12 cellular contexts compared by ENCODE assay signal in genomic region chr16:80971814-80972213, GRCh38. TPM values are rescaled to one million over a fixed set of nuclear protein-coding genes. Genes with fewer than 3 reads are reported as not detected.
DNase-seq lines count a peak whose midpoint lies in the region; ATAC-seq and TF ChIP-seq lines count a peak whose summit lies in the region.
"Had no signal": no experiment of that assay in that cellular context is flagged by ENCODE, and none has a peak within 500 bp of the region (broad histone marks: within the 10 kb centered on the region; RNA-seq: fewer than 3 reads in every experiment).

No MANE protein-coding gene starts in this region.

- H3K36me3 Mint-ChIP-seq in activated naive CD8-positive, alpha-beta T cell treated with anti-CD3 and anti-CD28 coated beads, Interleukin-2, amount 50 U/mL, for 24 hours (ENCODE audit: low read depth) = peaks cover 27% of the 10 kb centered on the region
- H3K36me3 Mint-ChIP-seq in activated naive CD8-positive, alpha-beta T cell treated with anti-CD3 and anti-CD28 coated beads for 36 hours = peaks cover 21% of the 10 kb centered on the region
- H3K36me3 Mint-ChIP-seq in stimulated activated effector memory CD8-positive, alpha-beta T cell treated with anti-CD3 and anti-CD28 coated beads, Interleukin-12 subunit alpha, Interleukin-12 subunit beta, amount 100 ng/mL, for 72 hours = peaks cover 38% of the 10 kb centered on the region
- H3K36me3 Mint-ChIP-seq in MCF 10A (ENCODE audit: insufficient read depth, unreplicated experiment) = peaks cover 12% of the 10 kb centered on the region

- H3K9me3 Mint-ChIP-seq in activated naive CD8-positive, alpha-beta T cell treated with anti-CD3 and anti-CD28 coated beads, Interleukin-2, amount 50 U/mL, for 24 hours = no peaks in the 10 kb centered on the region
- H3K9me3 Mint-ChIP-seq in activated naive CD8-positive, alpha-beta T cell treated with anti-CD3 and anti-CD28 coated beads for 36 hours = no peaks in the 10 kb centered on the region
- H3K9me3 Mint-ChIP-seq in stimulated activated effector memory CD8-positive, alpha-beta T cell treated with anti-CD3 and anti-CD28 coated beads, Interleukin-12 subunit alpha, Interleukin-12 subunit beta, amount 100 ng/mL, for 72 hours = no peaks in the 10 kb centered on the region
- H3K9me3 Mint-ChIP-seq in MCF 10A (ENCODE audit: unreplicated experiment) = no peaks in the 10 kb centered on the region
- H3K9me3 Mint-ChIP-seq: memory B cell had no signal

- TF ChIP-seq CTCF in MCF 10A (IDR thresholded peaks at IDR 0.05; ENCODE audit: unreplicated experiment) = no peak

- no peak for DNase-seq in activated naive CD8-positive, alpha-beta T cell treated with anti-CD3 and anti-CD28 coated beads, Interleukin-2, amount 50 U/mL, for 24 hours
- DNase-seq in activated naive CD8-positive, alpha-beta T cell treated with anti-CD3 and anti-CD28 coated beads for 36 hours = no peak
- DNase-seq in NAMALWA (ENCODE audit: low spot score) (peak; percentile 6), hippocampal formation (lab: John Stamatoyannopoulos, UW) (no peak), MCF 10A (ENCODE audit: unreplicated experiment) (no peak)
- no peak for DNase-seq in stimulated activated effector memory CD8-positive, alpha-beta T cell treated with anti-CD3 and anti-CD28 coated beads, Interleukin-12 subunit alpha, Interleukin-12 subunit beta, amount 100 ng/mL, for 72 hours (ENCODE audit: low spot score in 2 of 2)
- DNase-seq: foreskin melanocyte had no signal

- CTCF ChIA-PET in MCF 10A (lab: Yijun Ruan, JAX) = interaction anchor here (0.6 kb wide), 1 partner anchor 35 kb away, joined by 3 read pairs; no protein-coding TSS in a partner anchor

- intact Hi-C loops in MCF 10A (cut with micrococcal nuclease) = no loop called here

- H3K4me1 Mint-ChIP-seq in activated naive CD8-positive, alpha-beta T cell treated with anti-CD3 and anti-CD28 coated beads, Interleukin-2, amount 50 U/mL, for 24 hours = no peaks in the 10 kb centered on the region
- no peaks in the 10 kb centered on the region for H3K4me1 Mint-ChIP-seq in activated naive CD8-positive, alpha-beta T cell treated with anti-CD3 and anti-CD28 coated beads for 36 hours
- peaks cover 7% of the 10 kb centered on the region for H3K4me1 Mint-ChIP-seq in stimulated activated effector memory CD8-positive, alpha-beta T cell treated with anti-CD3 and anti-CD28 coated beads, Interleukin-12 subunit alpha, Interleukin-12 subunit beta, amount 100 ng/mL, for 72 hours
- peaks cover 14% of the 10 kb centered on the region for H3K4me1 Mint-ChIP-seq in MCF 10A (ENCODE audit: insufficient read depth, unreplicated experiment)
- H3K4me1 Mint-ChIP-seq: B cell, memory B cell had no signal

- no peak for ATAC-seq in activated naive CD8-positive, alpha-beta T cell treated with anti-CD3 and anti-CD28 coated beads, Interleukin-2, amount 50 U/mL, for 24 hours
- ATAC-seq in HG02642 (IDR thresholded peaks at IDR 0.05; ENCODE audit: poor library complexity, unreplicated experiment) = peak; percentile 79
- ATAC-seq in stimulated activated effector memory CD8-positive, alpha-beta T cell treated with anti-CD3 and anti-CD28 coated beads, Interleukin-12 subunit alpha, Interleukin-12 subunit beta, amount 100 ng/mL, for 72 hours = peak; percentile 24
- no peak for ATAC-seq in GM18520 (IDR thresholded peaks at IDR 0.05; ENCODE audit: unreplicated experiment)
- ATAC-seq: HCT116 had no signal

- no TSS peak for BruUV-seq in MCF 10A (replicated peaks; lab: Mats Ljungman, UMichigan)

- no peaks in the 10 kb centered on the region for H3K27me3 Mint-ChIP-seq in activated naive CD8-positive, alpha-beta T cell treated with anti-CD3 and anti-CD28 coated beads, Interleukin-2, amount 50 U/mL, for 24 hours
- H3K27me3 Mint-ChIP-seq in activated naive CD8-positive, alpha-beta T cell treated with anti-CD3 and anti-CD28 coated beads for 36 hours = no peaks in the 10 kb centered on the region
- H3K27me3 Mint-ChIP-seq in MCF 10A (ENCODE audit: insufficient read depth, unreplicated experiment) = no peaks in the 10 kb centered on the region
- H3K27me3 Mint-ChIP-seq: B cell, memory B cell had no signal

- no peak overlapping the region for H3K4me3 Mint-ChIP-seq in activated naive CD8-positive, alpha-beta T cell treated with anti-CD3 and anti-CD28 coated beads, Interleukin-2, amount 50 U/mL, for 24 hours
- H3K4me3 Mint-ChIP-seq in activated naive CD8-positive, alpha-beta T cell treated with anti-CD3 and anti-CD28 coated beads for 36 hours = no peak overlapping the region
- H3K4me3 Mint-ChIP-seq in stimulated activated effector memory CD8-positive, alpha-beta T cell treated with anti-CD3 and anti-CD28 coated beads, Interleukin-12 subunit alpha, Interleukin-12 subunit beta, amount 100 ng/mL, for 72 hours = no peak overlapping the region
- no peak overlapping the region for H3K4me3 Mint-ChIP-seq in MCF 10A (ENCODE audit: unreplicated experiment)
- H3K4me3 Mint-ChIP-seq: B cell, memory B cell had no signal

- POLR2A ChIA-PET in MCF 10A (lab: Yijun Ruan, JAX) = interaction anchor here (0.9 kb wide), 1 partner anchor 11 kb away, joined by 3 read pairs; no protein-coding TSS in a partner anchor

- H3K27ac Mint-ChIP-seq in activated naive CD8-positive, alpha-beta T cell treated with anti-CD3 and anti-CD28 coated beads, Interleukin-2, amount 50 U/mL, for 24 hours = peak overlapping the region; percentile 25
- H3K27ac Mint-ChIP-seq in activated naive CD8-positive, alpha-beta T cell treated with anti-CD3 and anti-CD28 coated beads for 36 hours = no peak overlapping the region
- H3K27ac Mint-ChIP-seq in stimulated activated effector memory CD8-positive, alpha-beta T cell treated with anti-CD3 and anti-CD28 coated beads, Interleukin-12 subunit alpha, Interleukin-12 subunit beta, amount 100 ng/mL, for 72 hours = no peak overlapping the region
- no peak overlapping the region for H3K27ac Mint-ChIP-seq in MCF 10A (ENCODE audit: low read depth, unreplicated experiment)
- H3K27ac Mint-ChIP-seq: B cell, memory B cell had no signal

RNA-seq across cellular contexts. Expression of gene CMC2, which starts 34.9 kb away (rescaled TPM):
- total RNA-seq in activated naive CD8-positive, alpha-beta T cell treated with anti-CD3 and anti-CD28 coated beads for 36 hours = 100 to 1,000 TPM; 126 to 131 TPM
- total RNA-seq in MCF 10A (2022) = 83.0 and 102 TPM in 2 replicates

RNA-seq across cellular contexts. Expression of gene CENPN, which starts 35.2 kb away (rescaled TPM):
- total RNA-seq in activated naive CD8-positive, alpha-beta T cell treated with anti-CD3 and anti-CD28 coated beads for 36 hours = 10 to 100 TPM; 62.5 to 70.3 TPM
- total RNA-seq in MCF 10A (2022) = 29.5 and 38.4 TPM in 2 replicates

Comparison
In these comparisons a context has a peak if more than half of its experiments do, and no peak if none do; other contexts are left out.
1. ATAC-seq: peak in HG02642 (single experiment) and stimulated activated effector memory CD8-positive, alpha-beta T cell treated with anti-CD3 and anti-CD28 coated beads, Interleukin-12 subunit alpha, Interleukin-12 subunit beta, amount 100 ng/mL, for 72 hours (single experiment); none in activated naive CD8-positive, alpha-beta T cell treated with anti-CD3 and anti-CD28 coated beads, Interleukin-2, amount 50 U/mL, for 24 hours (single experiment) and GM18520 (single experiment).